In the genomic region with DNA sequence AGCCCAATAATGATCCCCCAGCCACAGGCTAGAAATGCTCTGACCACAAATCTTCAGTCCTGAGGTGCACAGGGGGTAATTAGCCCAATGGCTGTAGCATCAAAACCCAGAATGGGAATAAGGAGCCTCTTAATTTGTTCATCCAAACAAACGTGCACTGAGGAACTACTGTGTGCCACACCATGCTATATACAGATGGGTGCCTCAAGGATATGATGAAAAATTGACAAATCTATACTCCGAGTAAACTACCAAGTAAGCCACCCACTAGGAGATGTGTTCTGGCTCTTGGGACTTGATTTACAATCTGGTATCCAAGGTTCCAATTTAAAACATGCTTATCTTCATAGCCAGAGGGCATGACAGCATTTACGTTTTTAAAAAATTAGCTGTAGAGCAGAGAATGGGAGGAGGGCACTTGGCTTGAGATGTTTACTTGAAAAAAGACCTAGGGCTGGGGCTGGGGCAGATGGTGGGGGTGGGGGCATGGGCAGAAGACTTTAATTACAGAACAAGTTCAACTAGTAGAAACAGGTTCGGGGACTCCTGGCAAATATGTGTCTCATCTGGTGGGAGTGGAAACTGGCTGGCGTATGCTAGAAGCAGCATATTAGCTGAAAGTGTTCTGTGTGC, we compare ENCODE assay signal across 12 cellular contexts. TPM values are rescaled to one million over a fixed set of nuclear protein-coding genes. Genes with fewer than 3 reads are reported as not detected.
A peak's percentile ranks its signal among the peaks of the same experiment; 100 is the strongest.
DNase-seq lines count a peak whose midpoint lies in the region; ATAC-seq, FAIRE-seq and TF ChIP-seq lines count a peak whose summit lies in the region.
"Had no signal": no experiment of that assay in that cellular context is flagged by ENCODE, and none has a peak within 500 bp of the region (broad histone marks: within the 10 kb centered on the region; RNA-seq: fewer than 3 reads in every experiment).

No MANE protein-coding gene starts in this region.

- POLR2A ChIA-PET in CD4-positive, alpha-beta T cell (lab: Charles Lee), result interaction anchor here (3.7 to 5.2 kb wide), 2 partner anchors 10 to 106 kb away, joined by 14 to 47 read pairs; partner anchors contain the start of gene ARHGEF3
- POLR2A ChIA-PET in T-cell (lab: Charles Lee), result interaction anchor here (0.6 kb wide), 2 partner anchors 92 to 145 kb away, joined by 3 to 6 read pairs; no protein-coding TSS in a partner anchor

- no peaks in the 10 kb centered on the region for H3K36me3 ChIP-seq in Peyer's patch

- H3K4me3 Mint-ChIP-seq in CD4-positive, alpha-beta T cell, result peak overlapping the region; percentile 25
- peak overlapping the region in 1 of 3 donors; percentile 15 for H3K4me3 Mint-ChIP-seq in T-cell
- no peak overlapping the region for H3K4me3 Mint-ChIP-seq in mesothelial cell of epicardium
- H3K4me3 Mint-ChIP-seq in activated naive CD4-positive, alpha-beta T cell treated with anti-CD3 and anti-CD28 coated beads for 36 hours, result no peak overlapping the region
- H3K4me3 Mint-ChIP-seq: activated naive CD4-positive, alpha-beta T cell treated with anti-CD3 and anti-CD28 coated beads, Interleukin-2, amount 10 ng/mL, durations not matched to agents 7 days and 5 days; B cell had no signal

- no peaks in the 10 kb centered on the region for H3K27me3 Mint-ChIP-seq in CD4-positive, alpha-beta T cell
- no peaks in the 10 kb centered on the region for H3K27me3 Mint-ChIP-seq in T-cell
- no peaks in the 10 kb centered on the region for H3K27me3 Mint-ChIP-seq in mesothelial cell of epicardium (ENCODE audit: low read depth)
- no peaks in the 10 kb centered on the region for H3K27me3 Mint-ChIP-seq in activated naive CD4-positive, alpha-beta T cell treated with anti-CD3 and anti-CD28 coated beads for 36 hours (ENCODE audit: low read depth)
- H3K27me3 Mint-ChIP-seq: activated naive CD4-positive, alpha-beta T cell treated with anti-CD3 and anti-CD28 coated beads, Interleukin-2, amount 10 ng/mL, durations not matched to agents 7 days and 5 days; B cell had no signal

- no peaks in the 10 kb centered on the region for H3K36me3 Mint-ChIP-seq in CD4-positive, alpha-beta T cell (ENCODE audit: low read depth)
- H3K36me3 Mint-ChIP-seq in T-cell, result no peaks in the 10 kb centered on the region
- no peaks in the 10 kb centered on the region for H3K36me3 Mint-ChIP-seq in mesothelial cell of epicardium
- no peaks in the 10 kb centered on the region for H3K36me3 Mint-ChIP-seq in activated naive CD4-positive, alpha-beta T cell treated with anti-CD3 and anti-CD28 coated beads for 36 hours (ENCODE audit: low read depth)

- peaks cover 72% of the 10 kb centered on the region for H3K4me1 Mint-ChIP-seq in CD4-positive, alpha-beta T cell (ENCODE audit: low read depth)
- H3K4me1 Mint-ChIP-seq in T-cell (peaks cover 51 to 66% (median 64%) of the 10 kb centered on the region in 3 donors), mesothelial cell of epicardium (peaks cover 53% of the 10 kb centered on the region)
- peaks cover 47% of the 10 kb centered on the region for H3K4me1 Mint-ChIP-seq in activated naive CD4-positive, alpha-beta T cell treated with anti-CD3 and anti-CD28 coated beads for 36 hours (ENCODE audit: low read depth)

- TF ChIP-seq CTCF in CD4-positive, alpha-beta T cell (IDR thresholded peaks at IDR 0.05), result no peak
- TF ChIP-seq CTCF in mesothelial cell of epicardium (IDR thresholded peaks at IDR 0.05; ENCODE audit: unreplicated experiment) (no peak), Peyer's patch (IDR thresholded peaks at IDR 0.05) (no peak)

- H3K27ac ChIP-seq in CD4-positive, alpha-beta T cell (ENCODE audit: low read depth, low read length), result no peak overlapping the region
- no peak overlapping the region for H3K27ac ChIP-seq in Peyer's patch

- no peak for ATAC-seq in CD4-positive, alpha-beta T cell (ENCODE audit: poor library complexity)
- no peak for ATAC-seq in T-cell (replicated peaks in 1 of 4)

- H3K4me1 ChIP-seq in Peyer's patch, result no peaks in the 10 kb centered on the region

- no peak for TF ChIP-seq POLR2A in Peyer's patch (IDR thresholded peaks at IDR 0.05)

- intact Hi-C loops in CD4-positive, alpha-beta T cell (cut with DNase I, micrococcal nuclease), result loop anchor here in 1 of 2 experiments (10.0 kb wide), 1 partner anchor 54 kb away; no protein-coding TSS in a partner anchor
- intact Hi-C loops in activated naive CD4-positive, alpha-beta T cell treated with anti-CD3 and anti-CD28 coated beads for 36 hours (cut with micrococcal nuclease), result no loop called here

- no peak for DNase-seq in CD4-positive, alpha-beta T cell
- DNase-seq in ELF-1 (ENCODE audit: low read depth, low spot score), result peak; percentile 24
- DNase-seq in T-cell, result no peak
- no peak for DNase-seq in mesothelial cell of epicardium (ENCODE audit: low spot score in 2 of 2, unreplicated experiment in 2 of 2)
- DNase-seq in Peyer's patch, result no peak
- DNase-seq in urothelium cell line (ENCODE audit: low spot score), result no peak
- DNase-seq in activated naive CD4-positive, alpha-beta T cell treated with anti-CD3 and anti-CD28 coated beads for 36 hours, result no peak
- DNase-seq: activated naive CD4-positive, alpha-beta T cell treated with anti-CD3 and anti-CD28 coated beads, Interleukin-2, amount 10 ng/mL, durations not matched to agents 7 days and 5 days; caudate nucleus had no signal

- H3K27me3 ChIP-seq in CD4-positive, alpha-beta T cell (ENCODE audit: control insufficient read depth, insufficient read depth, low read length), result no peaks in the 10 kb centered on the region
- H3K27me3 ChIP-seq in Peyer's patch, result no peaks in the 10 kb centered on the region

- peak overlapping the region; percentile 80 for H3K27ac Mint-ChIP-seq in CD4-positive, alpha-beta T cell
- H3K27ac Mint-ChIP-seq in T-cell, result peak overlapping the region; percentile 85 to 96
- H3K27ac Mint-ChIP-seq in mesothelial cell of epicardium, result peak overlapping the region; percentile 93
- no peak overlapping the region for H3K27ac Mint-ChIP-seq in activated naive CD4-positive, alpha-beta T cell treated with anti-CD3 and anti-CD28 coated beads for 36 hours
- H3K27ac Mint-ChIP-seq: activated naive CD4-positive, alpha-beta T cell treated with anti-CD3 and anti-CD28 coated beads, Interleukin-2, amount 10 ng/mL, durations not matched to agents 7 days and 5 days; B cell had no signal

- H3K9me3 Mint-ChIP-seq in CD4-positive, alpha-beta T cell, result no peaks in the 10 kb centered on the region
- no peaks in the 10 kb centered on the region for H3K9me3 Mint-ChIP-seq in T-cell
- H3K9me3 Mint-ChIP-seq in mesothelial cell of epicardium, result no peaks in the 10 kb centered on the region
- H3K9me3 Mint-ChIP-seq in activated naive CD4-positive, alpha-beta T cell treated with anti-CD3 and anti-CD28 coated beads for 36 hours, result no peaks in the 10 kb centered on the region
- H3K9me3 Mint-ChIP-seq: activated naive CD4-positive, alpha-beta T cell treated with anti-CD3 and anti-CD28 coated beads, Interleukin-2, amount 10 ng/mL, durations not matched to agents 7 days and 5 days had no signal

- no peak for FAIRE-seq in urothelium cell line (lab: Jason Lieb, UNC)
- FAIRE-seq: endometrium, islet of Langerhans had no signal

- no peaks in the 10 kb centered on the region for H3K9me3 ChIP-seq in CD4-positive, alpha-beta T cell (ENCODE audit: control insufficient read depth, low read length)
- no peaks in the 10 kb centered on the region for H3K9me3 ChIP-seq in Peyer's patch

- H3K4me3 ChIP-seq in Peyer's patch, result no peak overlapping the region

- CTCF ChIA-PET in CD4-positive, alpha-beta T cell (lab: Charles Lee), result interaction anchor here (1.3 to 2.1 kb wide), 3 partner anchors 12 to 185 kb away, joined by 3 to 11 read pairs (median 5); no protein-coding TSS in a partner anchor
- CTCF ChIA-PET in T-cell (lab: Charles Lee), result interaction anchor here (1.2 to 1.6 kb wide), 5 partner anchors 8 to 147 kb away, joined by 3 to 6 read pairs (median 4); no protein-coding TSS in a partner anchor
- CTCF ChIA-PET in activated naive CD4-positive, alpha-beta T cell treated with anti-CD3 and anti-CD28 coated beads for 36 hours (lab: Charles Lee), result interaction anchor here (1.0 to 9.7 kb wide), 3 partner anchors 9 to 109 kb away, joined by 3 to 105 read pairs (median 3); partner anchors contain the start of gene ARHGEF3

RNA-seq across cellular contexts. Expression of gene ARHGEF3, which starts 9.3 kb away (rescaled TPM):
- 10 to 100 TPM; 46.4 to 46.6 TPM for total RNA-seq in CD4-positive, alpha-beta T cell
- 100 to 1,000 TPM in 4 of 5 donors, 10 to 100 TPM in 1; 93.4 to 132 (median 124) TPM for total RNA-seq in T-cell
- total RNA-seq in mesothelial cell of epicardium, result 28.7 to 31.7 TPM (median 29.0 TPM) in 3 replicates
- 10 to 100 TPM in 1 of 4 donors, 1 to 10 TPM in 3; 4.5 to 40.4 (median 6.2) TPM for total RNA-seq in Peyer's patch
- total RNA-seq in activated naive CD4-positive, alpha-beta T cell treated with anti-CD3 and anti-CD28 coated beads for 36 hours, result 10 to 100 TPM; 36.4 to 37.7 TPM
